In the genomic region with DNA sequence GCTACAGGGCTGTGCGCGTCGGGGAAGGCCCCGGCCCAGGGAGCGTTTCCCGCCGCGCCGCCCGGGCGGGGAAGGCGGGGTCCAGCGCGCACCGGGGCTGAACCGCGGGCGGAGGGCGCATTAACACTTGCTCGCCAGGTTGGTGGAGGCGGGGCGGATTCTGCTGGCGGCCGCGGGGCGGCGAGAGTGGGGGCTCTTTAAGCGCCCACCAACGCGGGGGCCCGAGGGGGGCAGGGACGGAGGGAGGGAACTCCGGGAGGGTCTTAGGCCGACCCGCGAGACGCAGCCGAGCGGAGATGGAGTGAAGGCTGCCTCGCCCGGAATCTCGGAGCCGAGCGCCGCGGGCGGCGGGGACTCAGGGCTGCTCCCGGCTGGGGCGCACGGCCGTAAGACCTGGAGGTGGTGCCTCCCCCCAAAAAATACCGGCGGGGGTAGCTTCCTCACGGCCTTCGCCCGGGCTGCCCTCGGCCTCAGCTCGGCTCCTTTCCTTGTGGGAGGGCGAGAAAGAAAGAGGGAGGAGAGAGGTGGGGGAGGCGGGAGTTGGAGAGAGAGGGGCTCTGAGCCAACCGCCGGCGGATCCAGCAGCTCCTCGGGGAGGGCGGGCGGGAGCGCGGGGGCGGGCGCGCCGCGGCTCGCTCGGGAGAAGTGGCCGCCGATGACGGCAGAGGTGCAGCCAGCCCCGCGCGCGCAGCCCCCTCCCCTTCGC, we compare ENCODE assay signal across 8 cellular contexts. TPM values are rescaled to one million over a fixed set of nuclear protein-coding genes. Genes with fewer than 3 reads are reported as not detected.
DNase-seq lines count a peak whose midpoint lies in the region; ATAC-seq and TF ChIP-seq lines count a peak whose summit lies in the region.

No MANE protein-coding gene starts in this region.

- no peak overlapping the region for H3K9ac ChIP-seq in neural cell (ENCODE audit: low read length)

- no peak overlapping the region for H2AFZ ChIP-seq in neural cell (ENCODE audit: low read depth, low read length)

- TF ChIP-seq POLR2A in esophagus muscularis mucosa (IDR thresholded peaks at IDR 0.05; ENCODE audit: low read depth): peak; percentile 58

- no peaks in the 10 kb centered on the region for H3K9me3 Mint-ChIP-seq in Calu3 (ENCODE audit: low read depth, unreplicated experiment)

- H3K27me3 ChIP-seq in esophagus muscularis mucosa (peaks cover 0 to 72% (median 0%) of the 10 kb centered on the region in 4 donors), neural cell (ENCODE audit: insufficient read depth, low read depth, low read length) (peaks cover 98% of the 10 kb centered on the region)

- H3K9me3 ChIP-seq in esophagus muscularis mucosa (no peaks in the 10 kb centered on the region), neural cell (ENCODE audit: low read length) (no peaks in the 10 kb centered on the region)

- BruUV-seq in Calu3 (replicated peaks; lab: Mats Ljungman, UMichigan): no TSS peak

- H3K4me3 ChIP-seq in esophagus muscularis mucosa (peak overlapping the region; percentile 81 to 91 (median 84)), neural cell (ENCODE audit: low read length) (peak overlapping the region; percentile 52)

- ATAC-seq in GM18907 (IDR thresholded peaks at IDR 0.05; ENCODE audit: unreplicated experiment) (no peak), HG02759 (IDR thresholded peaks at IDR 0.05; ENCODE audit: unreplicated experiment) (no peak), HG03108 (IDR thresholded peaks at IDR 0.05; ENCODE audit: unreplicated experiment) (no peak)

- peak overlapping the region; percentile 95 to 100 (median 98) for H3K27ac ChIP-seq in esophagus muscularis mucosa (replicated peaks in 1 of 4)
- H3K27ac ChIP-seq in neural cell (ENCODE audit: low read length): no peak overlapping the region

- peak overlapping the region; percentile 78 for H3K4me3 Mint-ChIP-seq in Calu3 (ENCODE audit: low read depth, unreplicated experiment)

- no peaks in the 10 kb centered on the region for H3K4me1 Mint-ChIP-seq in Calu3 (ENCODE audit: low read depth, unreplicated experiment)

- peak; percentile 28 for DNase-seq in Calu3
- DNase-seq in NCI-H1105 treated with DMSO at 0.1 percent for 48 hours (lab: John Stamatoyannopoulos, UW): peak; percentile 29
- DNase-seq in esophagus muscularis mucosa (ENCODE audit: extremely low spot score): peak; percentile 94
- DNase-seq in NCI-H1092 (lab: John Stamatoyannopoulos, UW): no peak

- CTCF ChIA-PET in Calu3 (lab: Charles Lee): no interaction called here

- TF ChIP-seq EP300 in esophagus muscularis mucosa (IDR thresholded peaks at IDR 0.05): no peak
- no peak for TF ChIP-seq EP300 in neural cell (conservative IDR thresholded peaks at IDR 0.05; ENCODE audit: poor library complexity, severe bottlenecking)

- no peak for TF ChIP-seq CTCF in Calu3 (IDR thresholded peaks at IDR 0.05; ENCODE audit: unreplicated experiment)
- TF ChIP-seq CTCF in esophagus muscularis mucosa (IDR thresholded peaks at IDR 0.05): peak in 2 of 3 experiments; percentile 10 to 23
- no peak for TF ChIP-seq CTCF in neural cell (IDR thresholded peaks at IDR 0.05; ENCODE audit: poor library complexity, severe bottlenecking)

- no peak for TF ChIP-seq RAD21 in neural cell (conservative IDR thresholded peaks at IDR 0.05)

- H3K79me2 ChIP-seq in neural cell (replicated peaks; ENCODE audit: insufficient read depth, low read length): no peaks in the 10 kb centered on the region

- H3F3A ChIP-seq in neural cell (ENCODE audit: insufficient read depth, low read length, poor library complexity, severe bottlenecking): no peaks in the 10 kb centered on the region

- H3K27ac Mint-ChIP-seq in Calu3 (ENCODE audit: unreplicated experiment): no peak overlapping the region

- peaks cover 39 to 50% (median 44%) of the 10 kb centered on the region in 4 donors for H3K4me1 ChIP-seq in esophagus muscularis mucosa

- 0% methylated on average over 16 of the region's 84 CpGs for WGBS in esophagus muscularis mucosa

- no peaks in the 10 kb centered on the region for H3K9me2 ChIP-seq in neural cell (ENCODE audit: insufficient read depth, low read length)

- no peak overlapping the region for H3K4me2 ChIP-seq in neural cell (ENCODE audit: low read length)

- intact Hi-C loops in Calu3 (cut with micrococcal nuclease; ENCODE audit: unreplicated experiment): no loop called here
- intact Hi-C loops in esophagus muscularis mucosa (cut with DNase I): loop anchor here (5.0 kb wide), 1 partner anchor 313 kb away; no protein-coding TSS in a partner anchor

- peaks cover 97% of the 10 kb centered on the region for H3K27me3 Mint-ChIP-seq in Calu3 (ENCODE audit: unreplicated experiment)

- peaks cover 8% of the 10 kb centered on the region for H3K36me3 Mint-ChIP-seq in Calu3 (ENCODE audit: insufficient read depth, unreplicated experiment)

- no peaks in the 10 kb centered on the region for H4K20me1 ChIP-seq in neural cell (ENCODE audit: insufficient read depth)

- H3K36me3 ChIP-seq in esophagus muscularis mucosa (peaks cover 0 to 19% (median 9%) of the 10 kb centered on the region in 4 donors), neural cell (ENCODE audit: insufficient read depth, low read length) (no peaks in the 10 kb centered on the region)

TF ChIP-seq in neural cell, 6 proteins besides CTCF, POLR2A, EP300 and RAD21:
- TF ChIP-seq MXI1 (conservative IDR thresholded peaks at IDR 0.05; ENCODE audit: poor library complexity, severe bottlenecking) (no peak), TAF1 (IDR thresholded peaks at IDR 0.05; ENCODE audit: low read depth) (no peak), EZH2 (IDR thresholded peaks at IDR 0.05; ENCODE audit: borderline replicate concordance, insufficient read depth, low read length, poor library complexity, severe bottlenecking) (peak; percentile 88)
- TF ChIP-seq, protein P1, sequence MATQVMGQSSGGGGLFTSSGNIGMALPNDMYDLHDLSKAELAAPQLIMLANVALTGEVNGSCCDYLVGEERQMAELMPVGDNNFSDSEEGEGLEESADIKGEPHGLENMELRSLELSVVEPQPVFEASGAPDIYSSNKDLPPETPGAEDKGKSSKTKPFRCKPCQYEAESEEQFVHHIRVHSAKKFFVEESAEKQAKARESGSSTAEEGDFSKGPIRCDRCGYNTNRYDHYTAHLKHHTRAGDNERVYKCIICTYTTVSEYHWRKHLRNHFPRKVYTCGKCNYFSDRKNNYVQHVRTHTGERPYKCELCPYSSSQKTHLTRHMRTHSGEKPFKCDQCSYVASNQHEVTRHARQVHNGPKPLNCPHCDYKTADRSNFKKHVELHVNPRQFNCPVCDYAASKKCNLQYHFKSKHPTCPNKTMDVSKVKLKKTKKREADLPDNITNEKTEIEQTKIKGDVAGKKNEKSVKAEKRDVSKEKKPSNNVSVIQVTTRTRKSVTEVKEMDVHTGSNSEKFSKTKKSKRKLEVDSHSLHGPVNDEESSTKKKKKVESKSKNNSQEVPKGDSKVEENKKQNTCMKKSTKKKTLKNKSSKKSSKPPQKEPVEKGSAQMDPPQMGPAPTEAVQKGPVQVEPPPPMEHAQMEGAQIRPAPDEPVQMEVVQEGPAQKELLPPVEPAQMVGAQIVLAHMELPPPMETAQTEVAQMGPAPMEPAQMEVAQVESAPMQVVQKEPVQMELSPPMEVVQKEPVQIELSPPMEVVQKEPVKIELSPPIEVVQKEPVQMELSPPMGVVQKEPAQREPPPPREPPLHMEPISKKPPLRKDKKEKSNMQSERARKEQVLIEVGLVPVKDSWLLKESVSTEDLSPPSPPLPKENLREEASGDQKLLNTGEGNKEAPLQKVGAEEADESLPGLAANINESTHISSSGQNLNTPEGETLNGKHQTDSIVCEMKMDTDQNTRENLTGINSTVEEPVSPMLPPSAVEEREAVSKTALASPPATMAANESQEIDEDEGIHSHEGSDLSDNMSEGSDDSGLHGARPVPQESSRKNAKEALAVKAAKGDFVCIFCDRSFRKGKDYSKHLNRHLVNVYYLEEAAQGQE (IDR thresholded peaks at IDR 0.05; ENCODE audit: borderline replicate concordance): no peak

RNA-seq across cellular contexts. Expression of a gene that starts 0.4 kb away (rescaled TPM):
- total RNA-seq in Calu3 (2022): not detected in 2 replicates
- 10 to 100 TPM; 40.7 to 94.5 (median 69.3) TPM for total RNA-seq in esophagus muscularis mucosa
- polyA plus RNA-seq in neural cell: not detected in 2 replicates
- not detected in 2 replicates for polyA minus RNA-seq in neural cell

RNA-seq across cellular contexts. Expression of a gene that starts 45.1 kb away (rescaled TPM):
- total RNA-seq in Calu3 (2022): 47.8 and 48.9 TPM in 2 replicates
- 10 to 100 TPM; 10.1 to 17.9 (median 15.5) TPM for total RNA-seq in esophagus muscularis mucosa
- polyA plus RNA-seq in neural cell: 25.0 and 39.4 TPM in 2 replicates
- 37.3 and 43.2 TPM in 2 replicates for polyA minus RNA-seq in neural cell

RNA-seq across cellular contexts. Expression of a gene that starts 56.7 kb away (rescaled TPM):
- total RNA-seq in Calu3 (2022): 8.7 and 10.9 TPM in 2 replicates
- 1 to 10 TPM in 2 of 4 donors, under 1 TPM in 2; 0.71 to 1.7 (median 1.1) TPM for total RNA-seq in esophagus muscularis mucosa
- polyA plus RNA-seq in neural cell: not detected in 2 replicates
- polyA minus RNA-seq in neural cell: not detected in 2 replicates

Comparison
In these comparisons a context has a peak if more than half of its experiments do, and no peak if none do; other contexts are left out.
1. CTCF ChIP-seq: peak in esophagus muscularis mucosa (2 of 3); none in Calu3 (single experiment) and neural cell (single experiment).
2. RNA of a gene that starts 0.4 kb away (total RNA-seq): 40.7 to 94.5 TPM in esophagus muscularis mucosa; not detected in Calu3; every median in the first group is over 10 times any median in the second.